19 cellular contexts compared by ENCODE assay signal in genomic region chr7:92563345-92563744, GRCh38. TPM values are rescaled to one million over a fixed set of nuclear protein-coding genes. Genes with fewer than 3 reads are reported as not detected.
DNase-seq lines count a peak whose midpoint lies in the region; ATAC-seq and TF ChIP-seq lines count a peak whose summit lies in the region.
"Had no signal": no experiment of that assay in that cellular context is flagged by ENCODE, and none has a peak within 500 bp of the region (broad histone marks: within the 10 kb centered on the region; RNA-seq: fewer than 3 reads in every experiment).

No MANE protein-coding gene starts in this region.

- 71 to 87% methylated on average over 2 of the region's 2 CpGs for WGBS in upper lobe of left lung, 2 donors

- TF ChIP-seq CTCF in upper lobe of left lung (IDR thresholded peaks at IDR 0.05): no peak

- peaks cover 3% of the 10 kb centered on the region for H3K36me3 Mint-ChIP-seq in activated naive CD4-positive, alpha-beta T cell treated with anti-CD3 and anti-CD28 coated beads, Interleukin-2, amount 50 U/mL, for 24 hours
- peaks cover 88% of the 10 kb centered on the region for H3K36me3 Mint-ChIP-seq in activated T-helper 17 cell treated with anti-CD3 and anti-CD28 coated beads, Interleukin-2, amount 50 U/mL, for 72 hours (ENCODE audit: low read depth)
- H3K36me3 Mint-ChIP-seq in stimulated activated memory B cell treated with anti-CD40 and anti-IgM and Interleukin-4, amounts not matched to agents 10 μg/mL and 1 μg/mL and 100 μg/mL, for 72 hours: peaks cover 42% of the 10 kb centered on the region

- H3K4me1 ChIP-seq in upper lobe of left lung: no peaks in the 10 kb centered on the region
- H3K4me1 ChIP-seq: SJCRH30 had no signal

- no peaks in the 10 kb centered on the region for H3K4me1 Mint-ChIP-seq in activated naive CD4-positive, alpha-beta T cell treated with anti-CD3 and anti-CD28 coated beads, Interleukin-2, amount 50 U/mL, for 24 hours
- no peaks in the 10 kb centered on the region for H3K4me1 Mint-ChIP-seq in activated T-helper 17 cell treated with anti-CD3 and anti-CD28 coated beads, Interleukin-2, amount 50 U/mL, for 72 hours
- no peaks in the 10 kb centered on the region for H3K4me1 Mint-ChIP-seq in stimulated activated memory B cell treated with anti-CD40 and anti-IgM and Interleukin-4, amounts not matched to agents 10 μg/mL and 1 μg/mL and 100 μg/mL, for 72 hours

- H3K27me3 Mint-ChIP-seq in activated naive CD4-positive, alpha-beta T cell treated with anti-CD3 and anti-CD28 coated beads, Interleukin-2, amount 50 U/mL, for 24 hours: no peaks in the 10 kb centered on the region
- H3K27me3 Mint-ChIP-seq in activated T-helper 17 cell treated with anti-CD3 and anti-CD28 coated beads, Interleukin-2, amount 50 U/mL, for 72 hours: no peaks in the 10 kb centered on the region
- H3K27me3 Mint-ChIP-seq in stimulated activated memory B cell treated with anti-CD40 and anti-IgM and Interleukin-4, amounts not matched to agents 10 μg/mL and 1 μg/mL and 100 μg/mL, for 72 hours: no peaks in the 10 kb centered on the region
- H3K27me3 Mint-ChIP-seq: CD4-positive, CD25-positive, alpha-beta regulatory T cell had no signal

- H3K4me3 ChIP-seq in upper lobe of left lung (no peak overlapping the region), H7 (ENCODE audit: insufficient read depth, low read depth, low read length) (no peak overlapping the region)
- H3K4me3 ChIP-seq: SJCRH30, testis had no signal

- no peak overlapping the region for H3K4me3 Mint-ChIP-seq in activated naive CD4-positive, alpha-beta T cell treated with anti-CD3 and anti-CD28 coated beads, Interleukin-2, amount 50 U/mL, for 24 hours
- no peak overlapping the region for H3K4me3 Mint-ChIP-seq in activated T-helper 17 cell treated with anti-CD3 and anti-CD28 coated beads, Interleukin-2, amount 50 U/mL, for 72 hours
- H3K4me3 Mint-ChIP-seq in stimulated activated memory B cell treated with anti-CD40 and anti-IgM and Interleukin-4, amounts not matched to agents 10 μg/mL and 1 μg/mL and 100 μg/mL, for 72 hours: no peak overlapping the region
- H3K4me3 Mint-ChIP-seq: CD4-positive, CD25-positive, alpha-beta regulatory T cell had no signal

- H3K27ac ChIP-seq in upper lobe of left lung: no peak overlapping the region
- H3K27ac ChIP-seq: SJCRH30, testis had no signal

- no peak for TF ChIP-seq POLR2A in upper lobe of left lung (IDR thresholded peaks at IDR 0.05)

- peak overlapping the region; percentile 63 for H3K27ac Mint-ChIP-seq in activated naive CD4-positive, alpha-beta T cell treated with anti-CD3 and anti-CD28 coated beads, Interleukin-2, amount 50 U/mL, for 24 hours
- H3K27ac Mint-ChIP-seq in activated T-helper 17 cell treated with anti-CD3 and anti-CD28 coated beads, Interleukin-2, amount 50 U/mL, for 72 hours: peak overlapping the region; percentile 26
- H3K27ac Mint-ChIP-seq in stimulated activated memory B cell treated with anti-CD40 and anti-IgM and Interleukin-4, amounts not matched to agents 10 μg/mL and 1 μg/mL and 100 μg/mL, for 72 hours: peak overlapping the region; percentile 5

- no peaks in the 10 kb centered on the region for H3K9me3 Mint-ChIP-seq in activated naive CD4-positive, alpha-beta T cell treated with anti-CD3 and anti-CD28 coated beads, Interleukin-2, amount 50 U/mL, for 24 hours
- H3K9me3 Mint-ChIP-seq in activated T-helper 17 cell treated with anti-CD3 and anti-CD28 coated beads, Interleukin-2, amount 50 U/mL, for 72 hours: no peaks in the 10 kb centered on the region
- no peaks in the 10 kb centered on the region for H3K9me3 Mint-ChIP-seq in stimulated activated memory B cell treated with anti-CD40 and anti-IgM and Interleukin-4, amounts not matched to agents 10 μg/mL and 1 μg/mL and 100 μg/mL, for 72 hours

- no peak for TF ChIP-seq EP300 in upper lobe of left lung (IDR thresholded peaks at IDR 0.05)

- H3K36me3 ChIP-seq in upper lobe of left lung (peaks cover 15 to 75% (median 36%) of the 10 kb centered on the region in 4 donors), H7 (replicated peaks; ENCODE audit: control insufficient read depth, insufficient read depth, low read length) (peaks cover 5% of the 10 kb centered on the region)

- no peaks in the 10 kb centered on the region for H3K9me3 ChIP-seq in upper lobe of left lung
- H3K9me3 ChIP-seq: SJCRH30, testis had no signal

- no peak for DNase-seq in activated naive CD4-positive, alpha-beta T cell treated with Interleukin-2 at 50 U/mL for 16 hours
- peak; percentile 32 to 37 for DNase-seq in lung microvascular endothelial cell (ENCODE audit: low read depth in 2 of 2)
- DNase-seq in NCI-H1105 treated with DMSO at 0.1 percent for 48 hours (lab: John Stamatoyannopoulos, UW): no peak
- no peak for DNase-seq in upper lobe of left lung
- DNase-seq in H7: no peak
- DNase-seq: activated CD8-positive, alpha-beta memory T cell treated with anti-CD3 and anti-CD28 coated beads for 24 hours; activated effector memory CD4-positive, alpha-beta T cell treated with Interleukin-2 at 50 U/mL for 16 hours; CD4-positive, CD25-positive, alpha-beta regulatory T cell; DMS53; kidney glomerular epithelial cell; mesenchymal stem cell; MM.1S; NCI-H1694 treated with DMSO at 0.1 percent for 48 hours; NCI-H345; SJCRH30; testis had no signal

- no peaks in the 10 kb centered on the region for H3K27me3 ChIP-seq in upper lobe of left lung
- no peaks in the 10 kb centered on the region for H3K27me3 ChIP-seq in H7 (ENCODE audit: control insufficient read depth, insufficient read depth, low read length)
- H3K27me3 ChIP-seq: SJCRH30, testis had no signal

- no peak for ATAC-seq in activated T-helper 17 cell treated with anti-CD3 and anti-CD28 coated beads, Interleukin-2, amount 50 U/mL, for 72 hours (replicated peaks)
- ATAC-seq in stimulated activated memory B cell treated with anti-CD40 and anti-IgM and Interleukin-4, amounts not matched to agents 10 μg/mL and 1 μg/mL and 100 μg/mL, for 72 hours: no peak
- ATAC-seq in upper lobe of left lung (ENCODE audit: low FRiP score in 2 of 2): no peak

RNA-seq across cellular contexts. Expression of gene FAM133B, which starts 26.8 kb away (rescaled TPM):
- 10 to 100 TPM; 27.9 to 31.4 TPM for total RNA-seq in activated T-helper 17 cell treated with anti-CD3 and anti-CD28 coated beads, Interleukin-2, amount 50 U/mL, for 72 hours
- total RNA-seq in lung microvascular endothelial cell (7.0 and 10.1 TPM in 2 replicates), upper lobe of left lung (10 to 100 TPM; 10.1 to 42.5 (median 19.8) TPM)
- total RNA-seq in H7 (2014; rRNA removed; shearing (Covaris generic)): 20.1 and 27.0 TPM in 2 replicates

RNA-seq across cellular contexts. Expression of gene RBM48, which starts 34.8 kb away (rescaled TPM):
- 10 to 100 TPM; 16.7 to 18.9 TPM for total RNA-seq in activated T-helper 17 cell treated with anti-CD3 and anti-CD28 coated beads, Interleukin-2, amount 50 U/mL, for 72 hours
- total RNA-seq in lung microvascular endothelial cell (5.9 and 10.9 TPM in 2 replicates), upper lobe of left lung (10 to 100 TPM in 3 of 6 donors, 1 to 10 TPM in 3; 3.7 to 17.9 (median 10.9) TPM)
- 4.4 and 10.7 TPM in 2 replicates for total RNA-seq in H7 (2014; rRNA removed; shearing (Covaris generic))

RNA-seq across cellular contexts. Expression of gene PEX1, which starts 35.0 kb away (rescaled TPM):
- total RNA-seq in activated T-helper 17 cell treated with anti-CD3 and anti-CD28 coated beads, Interleukin-2, amount 50 U/mL, for 72 hours: 10 to 100 TPM; 10.9 to 12.8 TPM
- total RNA-seq in lung microvascular endothelial cell: 7.2 and 11.3 TPM in 2 replicates
- 10 to 100 TPM in 5 of 6 donors, 1 to 10 TPM in 1; 8.4 to 31.3 (median 13.4) TPM for total RNA-seq in upper lobe of left lung
- 33.1 and 43.1 TPM in 2 replicates for total RNA-seq in H7 (2014; rRNA removed; shearing (Covaris generic))

Comparison
In these comparisons a context has a peak if more than half of its experiments do, and no peak if none do; other contexts are left out.
1. H3K27ac Mint-ChIP-seq: peak in every context shown above with its lines; median percentile 63 in activated naive CD4-positive, alpha-beta T cell treated with anti-CD3 and anti-CD28 coated beads, Interleukin-2, amount 50 U/mL, for 24 hours; 26 in activated T-helper 17 cell treated with anti-CD3 and anti-CD28 coated beads, Interleukin-2, amount 50 U/mL, for 72 hours; 5 in stimulated activated memory B cell treated with anti-CD40 and anti-IgM and Interleukin-4, amounts not matched to agents 10 μg/mL and 1 μg/mL and 100 μg/mL, for 72 hours.
2. DNase-seq: peak in lung microvascular endothelial cell (2 of 2); none in activated naive CD4-positive, alpha-beta T cell treated with Interleukin-2 at 50 U/mL for 16 hours (single experiment), NCI-H1105 treated with DMSO at 0.1 percent for 48 hours (single experiment), upper lobe of left lung (0 of 2) and H7 (single experiment).